Comparison of ENCODE assay signal across 10 cellular contexts in genomic region chr16:11253995-11254912, GRCh38. TPM values are rescaled to one million over a fixed set of nuclear protein-coding genes. Genes with fewer than 3 reads are reported as not detected.
DNase-seq lines count a peak whose midpoint lies in the region; ATAC-seq, FAIRE-seq and TF ChIP-seq lines count a peak whose summit lies in the region.
"Had no signal": no experiment of that assay in that cellular context is flagged by ENCODE, and none has a peak within 500 bp of the region (broad histone marks: within the 10 kb centered on the region; RNA-seq: fewer than 3 reads in every experiment).

No MANE protein-coding gene starts in this region.

- peaks cover 3% of the 10 kb centered on the region; the same call in 1 of the 2 replicates for H4K20me1 ChIP-seq in K562 (replicated peaks; ENCODE audit: control insufficient read depth, insufficient read depth, low read length)

- CTCF ChIA-PET in K562 (lab: Yijun Ruan, JAX; ENCODE audit: low intra/inter-chr PET ratio), result interaction anchor here (5.2 kb wide), 1 partner anchor 283 kb away, joined by 58 read pairs; no protein-coding TSS in a partner anchor

- intact Hi-C loops in K562 (cut with micrococcal nuclease) (loop anchor here (2.0 to 10.0 kb wide), 3 partner anchors 49 to 149 kb away; no protein-coding TSS in a partner anchor), vagina (cut with DNase I) (loop anchor here (10.0 kb wide), 1 partner anchor 699 kb away; no protein-coding TSS in a partner anchor)

- no peaks in the 10 kb centered on the region for H3K9me1 ChIP-seq in K562 (ENCODE audit: control insufficient read depth, insufficient read depth, low read length)

- H3K4me2 ChIP-seq in K562 (ENCODE audit: insufficient read depth, low read length), result peak overlapping the region; percentile 77

- no peak for ATAC-seq in K562
- ATAC-seq in HG03045 (IDR thresholded peaks at IDR 0.05; ENCODE audit: unreplicated experiment), result no peak

- peak overlapping the region; percentile 72 for H2AFZ ChIP-seq in K562 (ENCODE audit: low read depth, low read length)

- H3K36me3 ChIP-seq in K562 (ENCODE audit: control insufficient read depth, insufficient read depth, low read length) (peaks cover 25% of the 10 kb centered on the region; the same call in 1 of the 3 replicates), mesodermal cell (ENCODE audit: control insufficient read depth, insufficient read depth, low read length) (peaks cover 10% of the 10 kb centered on the region), vagina (no peaks in the 10 kb centered on the region)

- FAIRE-seq in K562 (lab: Jason Lieb, UNC), result no peak
- FAIRE-seq: G401.6 had no signal

- in situ Hi-C loops in K562 (cut with MboI), result no loop called here

- TF ChIP-seq CTCF in K562 (IDR thresholded peaks at IDR 0.05 in 2 of 3, conservative IDR thresholded peaks at IDR 0.05 in 1 of 3; ENCODE audit: insufficient read depth in 2 of 3, low read depth in 1 of 3, low read length in 3 of 3) (no peak; a peak in 1 of 6 replicates), vagina (IDR thresholded peaks at IDR 0.05) (no peak)

- H3K4me3 ChIP-seq in K562, result peak overlapping the region; percentile 82
- peak overlapping the region; percentile 70 for H3K4me3 ChIP-seq in mesodermal cell (ENCODE audit: extremely low read depth, insufficient read depth, low read length, poor library complexity, severe bottlenecking)
- H3K4me3 ChIP-seq in vagina, result peak overlapping the region; percentile 62 to 97

- H3K9me3 ChIP-seq in K562 (replicated peaks; ENCODE audit: control insufficient read depth, insufficient read depth, low read depth, low read length) (no peaks in the 10 kb centered on the region), mesodermal cell (ENCODE audit: control insufficient read depth, low read length) (no peaks in the 10 kb centered on the region), vagina (no peaks in the 10 kb centered on the region)

- peak; percentile 21 to 49 for DNase-seq in stimulated activated CD4-positive, alpha-beta T cell treated with anti-CD3 and anti-CD28 coated beads, Interleukin-4, amount 100 ng/mL, for 4 hours
- no peak for DNase-seq in stimulated activated CD4-positive, alpha-beta T cell treated with anti-CD3 and anti-CD28 coated beads, Interleukin-1b, Interleukin-23, amount 100 ng/mL, for 48 hours
- peak in 2 of 4 experiments; percentile 29 to 34 for DNase-seq in K562 (ENCODE audit: extremely low read depth in 1 of 4, low spot score in 3 of 4)
- no peak for DNase-seq in vagina (ENCODE audit: extremely low spot score in 2 of 2)
- no peak for DNase-seq in NCI-H748 treated with DMSO at 0.1 percent for 48 hours (lab: John Stamatoyannopoulos, UW)
- DNase-seq in NCI-H446 (lab: John Stamatoyannopoulos, UW), result no peak
- DNase-seq: NCI-H187 treated with DMSO at 0.1 percent for 48 hours had no signal

- H3K4me1 ChIP-seq in K562 (replicated peaks in 1 of 2; ENCODE audit: control insufficient read depth in 2 of 2, insufficient read depth in 2 of 2, low read length in 2 of 2), result peaks cover 40 to 52% of the 10 kb centered on the region in 2 experiments; a peak in 4 of 5 replicates
- peaks cover 12% of the 10 kb centered on the region for H3K4me1 ChIP-seq in mesodermal cell (ENCODE audit: control insufficient read depth, insufficient read depth, low read length, poor library complexity, severe bottlenecking)
- peaks cover 48% of the 10 kb centered on the region for H3K4me1 ChIP-seq in vagina

- peaks cover 33% of the 10 kb centered on the region for H3K79me2 ChIP-seq in K562 (ENCODE audit: control insufficient read depth, insufficient read depth, low read length)

- TSS peak; percentile 58 for BruUV-seq in K562 (replicated peaks; lab: Mats Ljungman, UMichigan)

- no peak for TF ChIP-seq EP300 in K562 (IDR thresholded peaks at IDR 0.05; ENCODE audit: low read length)

- TF ChIP-seq POLR2A in K562 (conservative IDR thresholded peaks at IDR 0.05) (no peak), vagina (IDR thresholded peaks at IDR 0.05) (no peak)

- H3K27me3 ChIP-seq in K562 (ENCODE audit: control insufficient read depth in 2 of 2, insufficient read depth in 2 of 2, low read length in 2 of 2) (no peaks in the 10 kb centered on the region), vagina (no peaks in the 10 kb centered on the region)

- H3K27ac ChIP-seq in K562 (ENCODE audit: extremely low read depth, low read depth, low read length), result peak overlapping the region; percentile 86
- no peak overlapping the region for H3K27ac ChIP-seq in mesodermal cell (ENCODE audit: low read depth, low read length, severe bottlenecking)
- H3K27ac ChIP-seq in vagina, result peak overlapping the region; percentile 99

- H3K9ac ChIP-seq in K562 (ENCODE audit: insufficient read depth in 1 of 2, low read depth in 2 of 2, low read length in 2 of 2), result peak overlapping the region; percentile 74 to 94

- no peak for TF ChIP-seq RAD21 in K562 (CRISPR knock-in tag; conservative IDR thresholded peaks at IDR 0.05 in 1 of 2, IDR thresholded peaks at IDR 0.05 in 1 of 2)

- 10% methylated on average over 25 of the region's 29 CpGs for WGBS in K562 (ENCODE audit: insufficient coverage, low coverage, missing lambda C conversion rate)
- 36 to 51% methylated on average over 16 to 19 of the region's 29 CpGs for WGBS in mesodermal cell (ENCODE audit: insufficient coverage in 2 of 2), 2 experiments

- POLR2A ChIA-PET in K562 (lab: Yijun Ruan, JAX), result interaction anchor here (0.6 to 3.2 kb wide), 36 partner anchors 8 to 1025 kb away, joined by 3 to 36 read pairs (median 5); partner anchors contain the start of genes PRM3 and TNP2

RNA-seq across cellular contexts. Expression of gene SOCS1, which starts 1.8 kb away (rescaled TPM):
- total RNA-seq in K562 (2011; cell fraction: chromatin; rRNA removed; ENCODE audit: low replicate concordance), result 6.9 and 32.4 TPM in 2 replicates
- 49.0 and 69.4 TPM in 2 replicates for total RNA-seq in K562 (2011; cell fraction: nucleolus; rRNA removed)
- total RNA-seq in K562 (2011; cell fraction: nucleoplasm; rRNA removed), result 25.5 and 31.5 TPM in 2 replicates
- total RNA-seq in K562 (2014; rRNA removed) (2.9 and 3.3 TPM in 2 replicates), K562 (2014; rRNA removed; fragmentation: Illumina TruSeq; extraction: Trizol) (0.29 and 0.44 TPM in 2 replicates), K562 (2015; rRNA removed; fragmentation: Illumina TruSeq; extraction: Trizol) (1.8 and 2.3 TPM in 2 replicates), K562 (2021) (7.1 and 7.5 TPM in 2 replicates), vagina (22.1 TPM)
- polyA plus RNA-seq in K562 (2011; rRNA removed) (3.8 and 6.4 TPM in 2 replicates), K562 (2014; fragmentation: Illumina TruSeq; extraction: Trizol) (1.1 and 1.4 TPM in 2 replicates), K562 (2014; fragmentation: Nextera tagmentation; extraction: Ambion mirVana) (under 1 TPM; 0.04 to 0.10 TPM), K562 (2014; rRNA removed) (6.2 and 7.2 TPM in 2 replicates)
- 11.2 and 23.7 TPM in 2 replicates for polyA plus RNA-seq in K562 (2011; cell fraction: cytosol; rRNA removed)
- polyA plus RNA-seq in K562 (2011; cell fraction: nucleus; rRNA removed), result 30.0 and 38.3 TPM in 2 replicates
- 8.5 and 19.6 TPM in 2 replicates for polyA plus RNA-seq in K562 (2012)
- polyA minus RNA-seq in K562 (2011; rRNA and poly(A)+ RNA removed), result 1.2 and 1.6 TPM in 2 replicates
- polyA minus RNA-seq in K562 (2011; cell fraction: cytosol; rRNA and poly(A)+ RNA removed), result 6.1 and 17.1 TPM in 2 replicates
- polyA minus RNA-seq in K562 (2011; cell fraction: nucleus; rRNA and poly(A)+ RNA removed), result 33.7 and 41.5 TPM in 2 replicates
- 10.3 TPM for polyA plus RNA-seq in mesodermal cell (2013, experiment 1 of 2)
- polyA plus RNA-seq in mesodermal cell (2013, experiment 2 of 2), result 7.1 TPM

RNA-seq across cellular contexts. Expression of gene TNP2, which starts 14.9 kb away (rescaled TPM):
- total RNA-seq in K562 (2011; cell fraction: chromatin; rRNA removed; ENCODE audit: low replicate concordance), result not detected in 2 replicates
- not detected in 2 replicates for total RNA-seq in K562 (2011; cell fraction: nucleolus; rRNA removed)
- total RNA-seq in K562 (2011; cell fraction: nucleoplasm; rRNA removed), result not detected in 2 replicates
- total RNA-seq in K562 (2014; rRNA removed), result not detected in 2 replicates
- total RNA-seq in K562 (2014; rRNA removed; fragmentation: Illumina TruSeq; extraction: Trizol), result not detected in 2 replicates
- total RNA-seq in K562 (2015; rRNA removed; fragmentation: Illumina TruSeq; extraction: Trizol), result not detected in 2 replicates
- not detected in 2 replicates for total RNA-seq in K562 (2021)
- not detected in 2 replicates for polyA plus RNA-seq in K562 (2011; rRNA removed)
- not detected in 2 replicates for polyA plus RNA-seq in K562 (2011; cell fraction: cytosol; rRNA removed)
- polyA plus RNA-seq in K562 (2011; cell fraction: nucleus; rRNA removed), result not detected in 2 replicates
- polyA plus RNA-seq in K562 (2012), result not detected in 2 replicates
- not detected in 2 replicates for polyA plus RNA-seq in K562 (2014; fragmentation: Illumina TruSeq; extraction: Trizol)
- polyA plus RNA-seq in K562 (2014; fragmentation: Nextera tagmentation; extraction: Ambion mirVana), result not detected
- not detected in 2 replicates for polyA plus RNA-seq in K562 (2014; rRNA removed)
- not detected in 2 replicates for polyA minus RNA-seq in K562 (2011; rRNA and poly(A)+ RNA removed)
- polyA minus RNA-seq in K562 (2011; cell fraction: cytosol; rRNA and poly(A)+ RNA removed), result not detected in 2 replicates
- polyA minus RNA-seq in K562 (2011; cell fraction: nucleus; rRNA and poly(A)+ RNA removed), result not detected in 2 replicates
- not detected for polyA plus RNA-seq in mesodermal cell (2013, experiment 1 of 2)
- not detected for polyA plus RNA-seq in mesodermal cell (2013, experiment 2 of 2)
- total RNA-seq in vagina, result not detected

RNA-seq across cellular contexts. Expression of gene PRM3, which starts 19.2 kb away (rescaled TPM):
- not detected in 2 replicates for total RNA-seq in K562 (2011; cell fraction: chromatin; rRNA removed; ENCODE audit: low replicate concordance)
- total RNA-seq in K562 (2011; cell fraction: nucleolus; rRNA removed), result not detected in 2 replicates
- not detected in 2 replicates for total RNA-seq in K562 (2011; cell fraction: nucleoplasm; rRNA removed)
- total RNA-seq in K562 (2014; rRNA removed), result not detected in 2 replicates
- total RNA-seq in K562 (2014; rRNA removed; fragmentation: Illumina TruSeq; extraction: Trizol), result not detected in 2 replicates
- total RNA-seq in K562 (2015; rRNA removed; fragmentation: Illumina TruSeq; extraction: Trizol), result not detected in 2 replicates
- not detected in 2 replicates for total RNA-seq in K562 (2021)
- not detected in 2 replicates for polyA plus RNA-seq in K562 (2011; rRNA removed)
- polyA plus RNA-seq in K562 (2011; cell fraction: cytosol; rRNA removed), result not detected in 2 replicates
- not detected in 2 replicates for polyA plus RNA-seq in K562 (2011; cell fraction: nucleus; rRNA removed)
- not detected in 2 replicates for polyA plus RNA-seq in K562 (2012)
- polyA plus RNA-seq in K562 (2014; fragmentation: Illumina TruSeq; extraction: Trizol), result not detected in 2 replicates
- not detected for polyA plus RNA-seq in K562 (2014; fragmentation: Nextera tagmentation; extraction: Ambion mirVana)
- polyA plus RNA-seq in K562 (2014; rRNA removed), result not detected in 2 replicates
- not detected in 2 replicates for polyA minus RNA-seq in K562 (2011; rRNA and poly(A)+ RNA removed)
- polyA minus RNA-seq in K562 (2011; cell fraction: cytosol; rRNA and poly(A)+ RNA removed), result not detected in 2 replicates
- polyA minus RNA-seq in K562 (2011; cell fraction: nucleus; rRNA and poly(A)+ RNA removed), result not detected in 2 replicates
- polyA plus RNA-seq in mesodermal cell (2013, experiment 1 of 2), result not detected
- not detected for polyA plus RNA-seq in mesodermal cell (2013, experiment 2 of 2)
- total RNA-seq in vagina, result not detected

RNA-seq across cellular contexts. Expression of gene PRM2, which starts 22.0 kb away (rescaled TPM):
- total RNA-seq in K562 (2011; cell fraction: chromatin; rRNA removed; ENCODE audit: low replicate concordance), result not detected in 2 replicates
- not detected in 2 replicates for total RNA-seq in K562 (2011; cell fraction: nucleolus; rRNA removed)
- total RNA-seq in K562 (2011; cell fraction: nucleoplasm; rRNA removed), result not detected in 2 replicates
- total RNA-seq in K562 (2014; rRNA removed), result not detected in 2 replicates
- not detected in 2 replicates for total RNA-seq in K562 (2014; rRNA removed; fragmentation: Illumina TruSeq; extraction: Trizol)
- total RNA-seq in K562 (2015; rRNA removed; fragmentation: Illumina TruSeq; extraction: Trizol), result not detected in 2 replicates
- total RNA-seq in K562 (2021), result not detected in 2 replicates
- polyA plus RNA-seq in K562 (2011; rRNA removed), result not detected in 2 replicates
- polyA plus RNA-seq in K562 (2011; cell fraction: cytosol; rRNA removed), result not detected in 2 replicates
- not detected in 2 replicates for polyA plus RNA-seq in K562 (2011; cell fraction: nucleus; rRNA removed)
- not detected in 2 replicates for polyA plus RNA-seq in K562 (2012)
- polyA plus RNA-seq in K562 (2014; fragmentation: Illumina TruSeq; extraction: Trizol), result not detected in 2 replicates
- not detected for polyA plus RNA-seq in K562 (2014; fragmentation: Nextera tagmentation; extraction: Ambion mirVana)
- not detected in 2 replicates for polyA plus RNA-seq in K562 (2014; rRNA removed)
- polyA minus RNA-seq in K562 (2011; rRNA and poly(A)+ RNA removed), result not detected in 2 replicates
- polyA minus RNA-seq in K562 (2011; cell fraction: cytosol; rRNA and poly(A)+ RNA removed), result not detected in 2 replicates
- polyA minus RNA-seq in K562 (2011; cell fraction: nucleus; rRNA and poly(A)+ RNA removed), result not detected in 2 replicates
- polyA plus RNA-seq in mesodermal cell (2013, experiment 1 of 2), result not detected
- not detected for polyA plus RNA-seq in mesodermal cell (2013, experiment 2 of 2)
- not detected for total RNA-seq in vagina

RNA-seq across cellular contexts. Expression of gene PRM1, which starts 26.9 kb away (rescaled TPM):
- not detected in 2 replicates for total RNA-seq in K562 (2011; cell fraction: chromatin; rRNA removed; ENCODE audit: low replicate concordance)
- total RNA-seq in K562 (2011; cell fraction: nucleolus; rRNA removed), result not detected in 2 replicates
- total RNA-seq in K562 (2011; cell fraction: nucleoplasm; rRNA removed), result not detected in 2 replicates
- total RNA-seq in K562 (2014; rRNA removed), result not detected in 2 replicates
- total RNA-seq in K562 (2014; rRNA removed; fragmentation: Illumina TruSeq; extraction: Trizol), result not detected in 2 replicates
- total RNA-seq in K562 (2015; rRNA removed; fragmentation: Illumina TruSeq; extraction: Trizol), result not detected in 2 replicates
- not detected in 2 replicates for total RNA-seq in K562 (2021)
- not detected in 2 replicates for polyA plus RNA-seq in K562 (2011; rRNA removed)
- polyA plus RNA-seq in K562 (2011; cell fraction: cytosol; rRNA removed), result not detected in 2 replicates
- not detected in 2 replicates for polyA plus RNA-seq in K562 (2011; cell fraction: nucleus; rRNA removed)
- polyA plus RNA-seq in K562 (2012), result not detected in 2 replicates
- not detected in 2 replicates for polyA plus RNA-seq in K562 (2014; fragmentation: Illumina TruSeq; extraction: Trizol)
- polyA plus RNA-seq in K562 (2014; fragmentation: Nextera tagmentation; extraction: Ambion mirVana), result not detected
- not detected in 2 replicates for polyA plus RNA-seq in K562 (2014; rRNA removed)
- polyA minus RNA-seq in K562 (2011; rRNA and poly(A)+ RNA removed), result not detected in 2 replicates
- polyA minus RNA-seq in K562 (2011; cell fraction: cytosol; rRNA and poly(A)+ RNA removed), result not detected in 2 replicates
- polyA minus RNA-seq in K562 (2011; cell fraction: nucleus; rRNA and poly(A)+ RNA removed), result not detected in 2 replicates
- not detected for polyA plus RNA-seq in mesodermal cell (2013, experiment 1 of 2)
- not detected for polyA plus RNA-seq in mesodermal cell (2013, experiment 2 of 2)
- total RNA-seq in vagina, result not detected

Comparison
In these comparisons a context has a peak if more than half of its experiments do, and no peak if none do; other contexts are left out.
1. DNase-seq: peak in stimulated activated CD4-positive, alpha-beta T cell treated with anti-CD3 and anti-CD28 coated beads, Interleukin-4, amount 100 ng/mL, for 4 hours (2 of 2); none in stimulated activated CD4-positive, alpha-beta T cell treated with anti-CD3 and anti-CD28 coated beads, Interleukin-1b, Interleukin-23, amount 100 ng/mL, for 48 hours (single experiment), vagina (0 of 2), NCI-H748 treated with DMSO at 0.1 percent for 48 hours (single experiment) and NCI-H446 (0 of 2).
2. Peak in every context shown above with its lines, with median percentiles within 50 percentile points of each other: H3K4me3 ChIP-seq.